ENCODE assay signal across 1 cellular context in genomic region chr1:109790735-109791494, GRCh38.
A peak's percentile ranks its signal among the peaks of the same experiment; 100 is the strongest.
TF ChIP-seq lines count a peak whose summit lies in the region.

No MANE protein-coding gene starts in this region.

TF ChIP-seq in K562, 482 proteins besides CTCF, POLR2A, EP300 and RAD21 (continued from another document and continues in another):
- TF ChIP-seq CREB1 (IDR thresholded peaks at IDR 0.05) (no peak), CREB1 (CRISPR knock-in tag; IDR thresholded peaks at IDR 0.05) (no peak), ZNF384 (IDR thresholded peaks at IDR 0.05; ENCODE audit: low read depth, low read length) (no peak), MBD2 (IDR thresholded peaks at IDR 0.05; ENCODE audit: borderline replicate concordance, low read depth) (no peak), IRF2 (CRISPR knock-in tag; IDR thresholded peaks at IDR 0.05) (no peak), KDM4B (IDR thresholded peaks at IDR 0.05; ENCODE audit: borderline replicate concordance in 2 of 2, low read depth in 1 of 2) (no peak), ZFP91 (CRISPR knock-in tag; IDR thresholded peaks at IDR 0.05) (peak; percentile 23; the same call in 1 of the 2 replicates), ZNF212 (CRISPR knock-in tag; IDR thresholded peaks at IDR 0.05) (no peak), ZNF280A (IDR thresholded peaks at IDR 0.05; ENCODE audit: low read depth, partially characterized antibody) (no peak), RFX1 (IDR thresholded peaks at IDR 0.05) (no peak), TEAD2 (tag; IDR thresholded peaks at IDR 0.05) (no peak), RHOXF2B (CRISPR knock-in tag; conservative IDR thresholded peaks at IDR 0.05) (no peak), ILK (tag; IDR thresholded peaks at IDR 0.05; ENCODE audit: borderline replicate concordance, low read depth) (no peak), ZNF764 (CRISPR knock-in tag; IDR thresholded peaks at IDR 0.05; ENCODE audit: low read depth) (0 out of 2 replicates have a peak, but pooled peaks have one; percentile 16), CBFA2T3 (IDR thresholded peaks at IDR 0.05) (no peak), PPARD (CRISPR knock-in tag; IDR thresholded peaks at IDR 0.05) (no peak), DMBX1 (CRISPR knock-in tag; IDR thresholded peaks at IDR 0.05; ENCODE audit: borderline replicate concordance) (peak; percentile 72; the same call in 1 of the 2 replicates), BACH1 (tag; IDR thresholded peaks at IDR 0.05) (peak; percentile 46; the same call in 1 of the 2 replicates), ZNF449 (CRISPR knock-in tag; IDR thresholded peaks at IDR 0.05) (no peak), HMG20B (CRISPR knock-in tag; IDR thresholded peaks at IDR 0.05) (no peak), COPS2 (conservative IDR thresholded peaks at IDR 0.05) (no peak), ZNF407 (IDR thresholded peaks at IDR 0.05; ENCODE audit: low read depth) (no peak), ZNF324 (CRISPR knock-in tag; IDR thresholded peaks at IDR 0.05) (peak; percentile 32), BRF1 (IDR thresholded peaks at IDR 0.05; ENCODE audit: borderline replicate concordance, extremely low read depth, insufficient read length) (no peak), ZBTB1 (CRISPR knock-in tag; IDR thresholded peaks at IDR 0.05; ENCODE audit: borderline replicate concordance, low read depth) (no peak), U2AF1 (optimal IDR thresholded peaks at IDR 0.05; ENCODE audit: low read depth, low read length) (no peak), MAFK (IDR thresholded peaks at IDR 0.05; ENCODE audit: low read length) (no peak), ZNF282 (CRISPR knock-in tag; IDR thresholded peaks at IDR 0.05) (no peak), PKNOX1 (IDR thresholded peaks at IDR 0.05) (0 out of 2 replicates have a peak, but pooled peaks have one; percentile 19), ETS1 (conservative IDR thresholded peaks at IDR 0.05; ENCODE audit: control insufficient read depth, low read depth, low read length) (no peak), CEBPB (tag; IDR thresholded peaks at IDR 0.05) (peak; percentile 10; the same call in 1 of the 2 replicates), TCF7L2 (IDR thresholded peaks at IDR 0.05; ENCODE audit: low read depth, low read length) (no peak), WHSC1 (IDR thresholded peaks at IDR 0.05; ENCODE audit: low read length) (no peak), CXXC5 (CRISPR knock-in tag; IDR thresholded peaks at IDR 0.05) (peak; percentile 49), PCBP2 (IDR thresholded peaks at IDR 0.05; ENCODE audit: low read depth, low read length, poor library complexity, severe bottlenecking) (no peak), ZNF586 (CRISPR knock-in tag; conservative IDR thresholded peaks at IDR 0.05) (no peak), CGGBP1 (CRISPR knock-in tag; IDR thresholded peaks at IDR 0.05) (no peak), TAF9B (IDR thresholded peaks at IDR 0.05; ENCODE audit: partially characterized antibody) (no peak), POLR2G (IDR thresholded peaks at IDR 0.05; ENCODE audit: low read depth, low read length) (no peak), SPI1 (IDR thresholded peaks at IDR 0.05; ENCODE audit: borderline replicate concordance, low read depth, low read length) (no peak), SMAD3 (CRISPR knock-in tag; conservative IDR thresholded peaks at IDR 0.05) (no peak), ZBTB2 (IDR thresholded peaks at IDR 0.05) (no peak), NFE2 (IDR thresholded peaks at IDR 0.05; ENCODE audit: low read depth) (no peak), ARID4B (CRISPR knock-in tag; IDR thresholded peaks at IDR 0.05) (no peak), LEF1 (IDR thresholded peaks at IDR 0.05) (no peak)
